ENCODE assay signal across 1 cellular context in genomic region chr6:96157018-96157565, GRCh38.
TF ChIP-seq lines count a peak whose summit lies in the region.

No MANE protein-coding gene starts in this region.

TF ChIP-seq in GM12878, 131 proteins besides CTCF, POLR2A, EP300 and RAD21 (continued from another document):
- no peak for TF ChIP-seq CUX1 (IDR thresholded peaks at IDR 0.05; ENCODE audit: insufficient replicate concordance, low read depth, low read length)
- TF ChIP-seq MYC (IDR thresholded peaks at IDR 0.05; ENCODE audit: insufficient read depth, insufficient read length, insufficient replicate concordance, low read length, severe bottlenecking) = no peak
- peak; percentile 51; the same call in 1 of the 2 replicates for TF ChIP-seq ATF7 (IDR thresholded peaks at IDR 0.05; ENCODE audit: low read depth)
